Comparison of ENCODE assay signal across 16 cellular contexts in genomic region chr4:32042486-32042885, GRCh38.
DNase-seq lines count a peak whose midpoint lies in the region; ATAC-seq and TF ChIP-seq lines count a peak whose summit lies in the region.
"Had no signal": no experiment of that assay in that cellular context is flagged by ENCODE, and none has a peak within 500 bp of the region (broad histone marks: within the 10 kb centered on the region; RNA-seq: fewer than 3 reads in every experiment).

No MANE protein-coding gene starts in this region.

- no peak overlapping the region for H3K27ac Mint-ChIP-seq in brain

- H3K36me3 Mint-ChIP-seq in brain, result no peaks in the 10 kb centered on the region

- H3K9me3 ChIP-seq in colonic mucosa (no peaks in the 10 kb centered on the region), transverse colon (no peaks in the 10 kb centered on the region)
- H3K9me3 ChIP-seq: SK-N-SH had no signal

- H3K27me3 Mint-ChIP-seq in brain, result no peaks in the 10 kb centered on the region

- H3K4me1 Mint-ChIP-seq in brain, result peaks cover 7% of the 10 kb centered on the region

- no peak overlapping the region for H3K9ac ChIP-seq in colonic mucosa (ENCODE audit: low read depth in 2 of 2, low read length in 2 of 2)
- H3K9ac ChIP-seq: SK-N-SH had no signal

- peaks cover 0 to 5% (median 0%) of the 10 kb centered on the region in 5 experiments for H3K9me3 Mint-ChIP-seq in brain

- no peak for TF ChIP-seq EP300 in transverse colon (IDR thresholded peaks at IDR 0.05; ENCODE audit: low read depth)

- DNase-seq in fibroblast of the aortic adventitia (ENCODE audit: low read depth) (no peak), colonic mucosa (no peak), anterior cingulate cortex (lab: John Stamatoyannopoulos, UW) (no peak), transverse colon (no peak)
- DNase-seq: C1 segment of cervical spinal cord, KG1, NCI-H1048, NCI-H1436 treated with DMSO at 0.1 percent for 48 hours, NCI-H2081 treated with DMSO at 0.1 percent for 48 hours, NCI-H510A treated with DMSO at 0.1 percent for 48 hours, NCI-H82, SK-N-SH had no signal

- H3K4me3 Mint-ChIP-seq in brain, result no peak overlapping the region

- H3K36me3 ChIP-seq in colonic mucosa, result no peaks in the 10 kb centered on the region
- H3K36me3 ChIP-seq in transverse colon, result no peaks in the 10 kb centered on the region

- intact Hi-C loops in colonic mucosa (cut with DNase I), result no loop called here
- intact Hi-C loops in transverse colon (cut with DNase I; ENCODE audit: low total_unique reads), result no loop called here

- no peaks in the 10 kb centered on the region for H3K4me1 ChIP-seq in colonic mucosa
- peaks cover 0 to 13% (median 0%) of the 10 kb centered on the region in 4 donors for H3K4me1 ChIP-seq in transverse colon

- H3K4me3 ChIP-seq in fibroblast of the aortic adventitia (ENCODE audit: low read depth, low read length) (no peak overlapping the region), colonic mucosa (no peak overlapping the region), transverse colon (no peak overlapping the region)

- H3K27me3 ChIP-seq in colonic mucosa, result no peaks in the 10 kb centered on the region
- no peaks in the 10 kb centered on the region for H3K27me3 ChIP-seq in transverse colon

- H3K27ac ChIP-seq in 22Rv1, result peak overlapping the region; percentile 49
- no peak overlapping the region for H3K27ac ChIP-seq in colonic mucosa
- no peak overlapping the region for H3K27ac ChIP-seq in transverse colon

- no peak for ATAC-seq in HG03108 (IDR thresholded peaks at IDR 0.05; ENCODE audit: unreplicated experiment)

- no peak for TF ChIP-seq POLR2A in transverse colon (IDR thresholded peaks at IDR 0.05)

- TF ChIP-seq CTCF in 22Rv1 (IDR thresholded peaks at IDR 0.05) (peak; percentile 69), LNCAP (IDR thresholded peaks at IDR 0.05) (peak; percentile 68), brain (conservative IDR thresholded peaks at IDR 0.05) (peak; percentile 16 to 22), fibroblast of the aortic adventitia (IDR thresholded peaks at IDR 0.05; ENCODE audit: insufficient read depth, low read length) (peak; percentile 15), colonic mucosa (IDR thresholded peaks at IDR 0.05) (no peak), transverse colon (IDR thresholded peaks at IDR 0.05) (no peak)

- in situ Hi-C loops in transverse colon (cut with MboI; ENCODE audit: low pct_ligation_motif_present in 1 of 4, low pct_unique_long_range_greater_than_20kb in 1 of 4, low sequenced_read_pairs in 3 of 4), result no loop called here

Comparison
In these comparisons a context has a peak if more than half of its experiments do, and no peak if none do; other contexts are left out.
1. CTCF ChIP-seq: peak in 22Rv1 (single experiment), LNCAP (single experiment), brain (2 of 2) and fibroblast of the aortic adventitia (single experiment); none in colonic mucosa (single experiment) and transverse colon (0 of 5).